9 cellular contexts compared by ENCODE assay signal in the genomic region with DNA sequence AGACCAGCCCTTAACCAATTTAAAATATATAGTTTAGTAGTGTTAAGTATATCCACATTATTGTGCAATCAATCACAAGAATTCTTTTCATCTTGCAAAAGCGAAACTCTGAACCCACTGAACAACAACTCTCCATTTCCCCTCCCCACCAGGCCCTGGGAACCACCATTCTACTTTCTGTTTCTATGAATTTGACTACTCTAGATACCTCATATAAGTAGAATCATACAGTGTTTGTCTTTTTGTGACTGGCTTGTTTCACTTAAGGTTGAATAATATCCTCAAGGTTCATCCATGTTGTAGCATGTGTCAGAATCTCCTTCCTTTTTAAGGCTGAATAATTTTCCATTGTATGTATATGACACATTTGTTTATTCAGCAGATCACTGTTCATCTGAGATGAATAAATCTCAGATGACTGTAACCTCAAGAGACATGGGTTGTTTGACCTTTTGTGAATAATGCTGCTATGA. TPM values are rescaled to one million over a fixed set of nuclear protein-coding genes. Genes with fewer than 3 reads are reported as not detected.
DNase-seq lines count a peak whose midpoint lies in the region; ATAC-seq lines count a peak whose summit lies in the region.
"Had no signal": no experiment of that assay in that cellular context is flagged by ENCODE, and none has a peak within 500 bp of the region (broad histone marks: within the 10 kb centered on the region; RNA-seq: fewer than 3 reads in every experiment).

No MANE protein-coding gene starts in this region.

- peaks cover 5 to 6% of the 10 kb centered on the region in 2 donors for H3K4me1 ChIP-seq in mucosa of rectum (ENCODE audit: control insufficient read depth in 2 of 2, insufficient read depth in 2 of 2, low read length in 2 of 2)
- peaks cover 0 to 1% of the 10 kb centered on the region in 2 donors for H3K4me1 ChIP-seq in aorta (ENCODE audit: control insufficient read depth in 1 of 2, insufficient read depth in 2 of 2, low read length in 2 of 2)

- H3K27me3 ChIP-seq in mucosa of rectum (ENCODE audit: control insufficient read depth in 2 of 2, insufficient read depth in 2 of 2, low read length in 2 of 2) (no peaks in the 10 kb centered on the region), aorta (ENCODE audit: control insufficient read depth in 1 of 2, insufficient read depth in 2 of 2, low read length in 1 of 2) (no peaks in the 10 kb centered on the region)

- peak overlapping the region; percentile 19 to 22 for H3K27ac ChIP-seq in mucosa of rectum (ENCODE audit: low read depth in 2 of 2, low read length in 2 of 2)
- H3K27ac ChIP-seq in aorta (ENCODE audit: low read depth in 1 of 2, low read length in 2 of 2), result no peak overlapping the region

- intact Hi-C loops in aorta (cut with DNase I), result no loop called here

- H3K9ac ChIP-seq in mucosa of rectum (ENCODE audit: low read depth in 1 of 2, low read length in 2 of 2), result no peak overlapping the region

- DNase-seq in activated CD8-positive, alpha-beta memory T cell treated with anti-CD3 and anti-CD28 coated beads for 4 hours (ENCODE audit: low read depth in 2 of 2), result peak; percentile 32 to 44
- DNase-seq in HuH-7.5 (ENCODE audit: low spot score) (no peak), DMS153 treated with DMSO at 0.1 percent for 48 hours (lab: John Stamatoyannopoulos, UW; ENCODE audit: unreplicated experiment) (no peak), aorta (no peak), D341Med (ENCODE audit: low spot score) (no peak)

- H3K36me3 ChIP-seq in mucosa of rectum (ENCODE audit: control insufficient read depth in 2 of 2, insufficient read depth in 2 of 2, low read length in 2 of 2) (no peaks in the 10 kb centered on the region), aorta (ENCODE audit: control insufficient read depth in 1 of 2, insufficient read depth in 2 of 2, low read length in 1 of 2) (no peaks in the 10 kb centered on the region)

- peak; percentile 45 for ATAC-seq in GM19455 (IDR thresholded peaks at IDR 0.05; ENCODE audit: unreplicated experiment)
- peak; percentile 42 for ATAC-seq in HG03439 (IDR thresholded peaks at IDR 0.05; ENCODE audit: unreplicated experiment)
- ATAC-seq in aorta (ENCODE audit: low FRiP score), result no peak
- ATAC-seq: mucosa of descending colon had no signal

- no peak overlapping the region for H3K4me3 ChIP-seq in mucosa of rectum (ENCODE audit: low read length in 2 of 2)
- H3K4me3 ChIP-seq in aorta (ENCODE audit: low read length in 2 of 2), result no peak overlapping the region
- H3K4me3 ChIP-seq: mucosa of descending colon had no signal

- no peaks in the 10 kb centered on the region for H3K9me3 ChIP-seq in mucosa of rectum (ENCODE audit: control insufficient read depth in 2 of 2, low read length in 2 of 2)
- H3K9me3 ChIP-seq in aorta (ENCODE audit: control insufficient read depth, low read length), result no peaks in the 10 kb centered on the region
- H3K9me3 ChIP-seq: mucosa of descending colon had no signal

- WGBS in aorta, 2 donors, result 93 to 97% methylated on average over 1 of the region's 1 CpG

RNA-seq across cellular contexts. Expression of a gene that starts 8.1 kb away (rescaled TPM):
- 10 to 100 TPM; 45.3 to 67.9 TPM for total RNA-seq in aorta
- 10 to 100 TPM in 1 of 2 donors, 1 to 10 TPM in 1; 7.6 to 20.6 TPM for polyA plus RNA-seq in aorta

Comparison
In these comparisons a context has a peak if more than half of its experiments do, and no peak if none do; other contexts are left out.
1. DNase-seq: peak in activated CD8-positive, alpha-beta memory T cell treated with anti-CD3 and anti-CD28 coated beads for 4 hours (2 of 2); none in HuH-7.5 (single experiment), DMS153 treated with DMSO at 0.1 percent for 48 hours (single experiment), aorta (0 of 2) and D341Med (single experiment).
2. H3K27ac ChIP-seq: peak in mucosa of rectum (2 of 2); none in aorta (0 of 2).